Comparison of ENCODE assay signal across 1 cellular context in the genomic region with DNA sequence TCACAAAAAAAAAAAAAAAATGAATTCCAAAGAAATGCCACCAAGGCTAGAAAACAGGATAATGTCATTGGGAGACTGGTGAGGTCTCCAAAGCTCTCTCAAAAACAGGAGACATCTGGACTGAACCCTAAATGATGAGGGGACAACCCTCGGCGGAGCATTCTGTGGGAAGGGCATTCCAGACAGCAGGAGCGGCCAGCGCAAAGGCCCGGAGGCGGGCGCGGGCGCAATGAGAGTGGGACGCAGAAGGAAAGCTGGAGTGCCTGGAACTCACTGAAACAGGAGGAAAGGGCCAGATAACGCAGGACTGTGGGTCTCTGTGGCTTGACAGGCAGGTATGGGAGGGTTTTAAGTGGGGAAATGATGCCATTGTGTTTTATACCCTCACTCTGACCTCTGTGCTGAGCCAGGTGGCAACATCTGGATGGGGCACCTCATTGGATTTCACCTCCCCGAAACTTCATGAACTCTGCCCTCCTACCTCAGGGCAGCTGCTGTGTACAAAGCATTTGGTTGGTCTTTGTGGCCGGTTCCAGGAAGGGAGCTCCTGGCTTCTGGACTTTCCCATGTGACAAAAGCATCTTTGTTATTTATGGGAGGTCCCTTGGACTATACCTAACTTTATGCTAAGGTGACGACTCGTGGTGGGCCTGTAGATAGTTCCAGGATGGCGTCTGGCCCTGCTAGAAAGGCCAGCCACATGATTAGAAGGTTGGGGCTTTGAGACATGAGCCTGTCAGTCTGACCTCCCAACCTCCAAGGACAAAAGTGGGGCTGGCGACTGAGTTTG.
TF ChIP-seq lines count a peak whose summit lies in the region.

No MANE protein-coding gene starts in this region.

TF ChIP-seq in HepG2, 621 proteins besides CTCF, POLR2A, EP300 and RAD21 (continues in another document):
- TF ChIP-seq TBX2 (CRISPR knock-in tag; IDR thresholded peaks at IDR 0.05; ENCODE audit: borderline replicate concordance) = peak; percentile 49; the same call in 1 of the 2 replicates
- no peak for TF ChIP-seq MTF1 (CRISPR knock-in tag; IDR thresholded peaks at IDR 0.05)
- TF ChIP-seq, protein P1, sequence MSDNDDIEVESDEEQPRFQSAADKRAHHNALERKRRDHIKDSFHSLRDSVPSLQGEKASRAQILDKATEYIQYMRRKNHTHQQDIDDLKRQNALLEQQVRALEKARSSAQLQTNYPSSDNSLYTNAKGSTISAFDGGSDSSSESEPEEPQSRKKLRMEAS (IDR thresholded peaks at IDR 0.05) = peak; percentile 56; the same call in 1 of the 2 replicates
- TF ChIP-seq, protein P2, sequence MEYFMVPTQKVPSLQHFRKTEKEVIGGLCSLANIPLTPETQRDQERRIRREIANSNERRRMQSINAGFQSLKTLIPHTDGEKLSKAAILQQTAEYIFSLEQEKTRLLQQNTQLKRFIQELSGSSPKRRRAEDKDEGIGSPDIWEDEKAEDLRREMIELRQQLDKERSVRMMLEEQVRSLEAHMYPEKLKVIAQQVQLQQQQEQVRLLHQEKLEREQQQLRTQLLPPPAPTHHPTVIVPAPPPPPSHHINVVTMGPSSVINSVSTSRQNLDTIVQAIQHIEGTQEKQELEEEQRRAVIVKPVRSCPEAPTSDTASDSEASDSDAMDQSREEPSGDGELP (IDR thresholded peaks at IDR 0.05; ENCODE audit: borderline replicate concordance, low read depth) = peak; percentile 48; the same call in 1 of the 2 replicates
- TF ChIP-seq SOX6 (IDR thresholded peaks at IDR 0.05) = no peak
- TF ChIP-seq SOX6 (CRISPR knock-in tag; IDR thresholded peaks at IDR 0.05) = peak; percentile 67
- no peak for TF ChIP-seq MATR3 (CRISPR knock-in tag; IDR thresholded peaks at IDR 0.05)
- no peak for TF ChIP-seq MIER2 (CRISPR knock-in tag; IDR thresholded peaks at IDR 0.05)
- no peak for TF ChIP-seq ZNF609 (CRISPR knock-in tag; IDR thresholded peaks at IDR 0.05; ENCODE audit: borderline replicate concordance)
- no peak for TF ChIP-seq ZMYM2 (CRISPR knock-in tag; IDR thresholded peaks at IDR 0.05)
- TF ChIP-seq PRDM10 (CRISPR knock-in tag; IDR thresholded peaks at IDR 0.05; ENCODE audit: low read depth) = peak; percentile 60; the same call in 1 of the 2 replicates
- no peak for TF ChIP-seq ZNF317 (CRISPR knock-in tag; IDR thresholded peaks at IDR 0.05)
- peak; percentile 70 for TF ChIP-seq PPARG (CRISPR knock-in tag; conservative IDR thresholded peaks at IDR 0.05)
- peak; percentile 15; the same call in 1 of the 2 replicates for TF ChIP-seq NR2F6 (IDR thresholded peaks at IDR 0.05)
- peak; percentile 48; the same call in 1 of the 2 replicates for TF ChIP-seq NR2F6 (CRISPR knock-in tag; IDR thresholded peaks at IDR 0.05)
- TF ChIP-seq FOXA3 (CRISPR knock-in tag; IDR thresholded peaks at IDR 0.05) = peak; percentile 67
- TF ChIP-seq ZNF318 (CRISPR knock-in tag; IDR thresholded peaks at IDR 0.05) = no peak
- peak; percentile 34; the same call in 1 of the 2 replicates for TF ChIP-seq RARA (CRISPR knock-in tag; IDR thresholded peaks at IDR 0.05)
- TF ChIP-seq CBX5 (CRISPR knock-in tag; IDR thresholded peaks at IDR 0.05; ENCODE audit: borderline replicate concordance) = no peak
- no peak for TF ChIP-seq LCORL (IDR thresholded peaks at IDR 0.05)
- TF ChIP-seq LCORL (CRISPR knock-in tag; IDR thresholded peaks at IDR 0.05) = peak; percentile 85
- 0 out of 2 replicates have a peak, but pooled peaks have one; percentile 43 for TF ChIP-seq NR2C2 (CRISPR knock-in tag; IDR thresholded peaks at IDR 0.05; ENCODE audit: borderline replicate concordance)
- no peak for TF ChIP-seq ZNF850 (CRISPR knock-in tag; conservative IDR thresholded peaks at IDR 0.05)
- 0 out of 2 replicates have a peak, but pooled peaks have one; percentile 34 for TF ChIP-seq PHF21A (CRISPR knock-in tag; IDR thresholded peaks at IDR 0.05)
- TF ChIP-seq ZEB1 (IDR thresholded peaks at IDR 0.05; ENCODE audit: insufficient replicate concordance, low read depth) = peak; percentile 60
- TF ChIP-seq GATAD2A (CRISPR knock-in tag; IDR thresholded peaks at IDR 0.05) = no peak
- no peak for TF ChIP-seq THAP11 (CRISPR knock-in tag; IDR thresholded peaks at IDR 0.05)
- no peak for TF ChIP-seq KLF13 (CRISPR knock-in tag; IDR thresholded peaks at IDR 0.05)
- 0 out of 2 replicates have a peak, but pooled peaks have one; percentile 32 for TF ChIP-seq ELF3 (CRISPR knock-in tag; IDR thresholded peaks at IDR 0.05)
- 0 out of 2 replicates have a peak, but pooled peaks have one; percentile 31 for TF ChIP-seq THAP7 (CRISPR knock-in tag; IDR thresholded peaks at IDR 0.05)
- TF ChIP-seq THAP9 (CRISPR knock-in tag; IDR thresholded peaks at IDR 0.05; ENCODE audit: borderline replicate concordance) = no peak
- peak; percentile 39; the same call in 1 of the 2 replicates for TF ChIP-seq SALL1 (CRISPR knock-in tag; IDR thresholded peaks at IDR 0.05)
- peak; percentile 66; the same call in 1 of the 2 replicates for TF ChIP-seq ESRRA (CRISPR knock-in tag; IDR thresholded peaks at IDR 0.05; ENCODE audit: low read depth)
